ENCODE assay signal across 24 cellular contexts in genomic region chr3:168065569-168065968, GRCh38. TPM values are rescaled to one million over a fixed set of nuclear protein-coding genes. Genes with fewer than 3 reads are reported as not detected.
A peak's percentile ranks its signal among the peaks of the same experiment; 100 is the strongest.
DNase-seq lines count a peak whose midpoint lies in the region; ATAC-seq, FAIRE-seq and TF ChIP-seq lines count a peak whose summit lies in the region.
"Had no signal": no experiment of that assay in that cellular context is flagged by ENCODE, and none has a peak within 500 bp of the region (broad histone marks: within the 10 kb centered on the region; RNA-seq: fewer than 3 reads in every experiment).

No MANE protein-coding gene starts in this region.

- DNase-seq in A549 (ENCODE audit: low read depth in 1 of 2, low spot score in 1 of 2) (no peak), NCI-H69 (lab: John Stamatoyannopoulos, UW) (peak; percentile 56), left lobe of liver (ENCODE audit: low spot score) (no peak), nephron progenitor cell (no peak)
- DNase-seq: CD4-positive, alpha-beta T cell; GOT3; Karpas-422; NCI-H1105 treated with DMSO at 0.1 percent for 48 hours; NCI-H146; NCI-H2029 treated with DMSO at 0.1 percent for 48 hours; NCI-H774; NK-92 treated with Interleukin-12 subunit alpha and Interleukin-12 subunit beta, amount 100 ng/mL, for 24 hours; PC-3; SJCRH30 had no signal

- no peaks in the 10 kb centered on the region for H3K27me3 Mint-ChIP-seq in nephron progenitor cell (ENCODE audit: low read depth, poor library complexity)
- H3K27me3 Mint-ChIP-seq: CD4-positive, alpha-beta T cell had no signal

- no peak for TF ChIP-seq EP300 in A549 (IDR thresholded peaks at IDR 0.05)

- H3K4me3 Mint-ChIP-seq in nephron progenitor cell: no peak overlapping the region
- H3K4me3 Mint-ChIP-seq: CD4-positive, alpha-beta T cell had no signal

- H3K36me3 Mint-ChIP-seq in nephron progenitor cell (ENCODE audit: low read depth): peaks cover 4% of the 10 kb centered on the region

- H3K27ac Mint-ChIP-seq in nephron progenitor cell: peak overlapping the region; percentile 22
- H3K27ac Mint-ChIP-seq: CD4-positive, alpha-beta T cell had no signal

- H3K4me2 ChIP-seq in A549: peak overlapping the region; percentile 55; the same call in 2 of the 3 replicates
- H3K4me2 ChIP-seq: BLaER1 treated with 17β-estradiol and CSF1 and Interleukin-3, amounts not matched to agents 10 nM and 100 nM had no signal

- TF ChIP-seq RAD21 in A549 (conservative IDR thresholded peaks at IDR 0.05 in 1 of 2, IDR thresholded peaks at IDR 0.05 in 1 of 2): no peak

- H3K27ac ChIP-seq in A549: no peak overlapping the region
- H3K27ac ChIP-seq: BLaER1 treated with 17β-estradiol and CSF1 and Interleukin-3, amounts not matched to agents 10 nM and 100 nM; HL-60; SJCRH30 had no signal

- peaks cover 6% of the 10 kb centered on the region for H3K4me1 Mint-ChIP-seq in nephron progenitor cell

- TF ChIP-seq CTCF in A549 (IDR thresholded peaks at IDR 0.05): no peak
- no peak for TF ChIP-seq CTCF in nephron progenitor cell (IDR thresholded peaks at IDR 0.05)

- no peak for FAIRE-seq in A549 (lab: Jason Lieb, UNC)
- FAIRE-seq: A204.1, D721Med had no signal

- no peaks in the 10 kb centered on the region for H3K9me3 Mint-ChIP-seq in nephron progenitor cell
- H3K9me3 Mint-ChIP-seq: CD4-positive, alpha-beta T cell had no signal

- CTCF ChIA-PET in A549 (lab: Yijun Ruan, JAX): no interaction called here

- no peak overlapping the region for H3K4me3 ChIP-seq in A549
- H3K4me3 ChIP-seq: BLaER1 treated with 17β-estradiol and CSF1 and Interleukin-3, amounts not matched to agents 10 nM and 100 nM; HAP-1; SJCRH30 had no signal

- POLR2A ChIA-PET in A549 (lab: Yijun Ruan, JAX): no interaction called here

- TF ChIP-seq POLR2A in A549 (IDR thresholded peaks at IDR 0.05; ENCODE audit: low read length): no peak

- no peaks in the 10 kb centered on the region for H3K9me3 ChIP-seq in A549
- H3K9me3 ChIP-seq: HAP-1, SJCRH30 had no signal

- ATAC-seq in A549: no peak
- peak; percentile 80 for ATAC-seq in left lobe of liver
- no peak for ATAC-seq in HG03175 (IDR thresholded peaks at IDR 0.05; ENCODE audit: unreplicated experiment)
- no peak for ATAC-seq in HG02884 (IDR thresholded peaks at IDR 0.05; ENCODE audit: unreplicated experiment)
- no peak for ATAC-seq in GM18858 (IDR thresholded peaks at IDR 0.05; ENCODE audit: unreplicated experiment)
- no peak for ATAC-seq in HG02973 (IDR thresholded peaks at IDR 0.05; ENCODE audit: unreplicated experiment)
- ATAC-seq: PC-3, Right ventricle myocardium inferior had no signal

- H3K4me1 ChIP-seq in A549: peaks cover 29% of the 10 kb centered on the region
- H3K4me1 ChIP-seq: SJCRH30 had no signal

TF ChIP-seq in A549, 52 proteins besides CTCF, POLR2A, EP300 and RAD21:
- TF ChIP-seq HEYL (CRISPR knock-in tag; IDR thresholded peaks at IDR 0.05) (no peak), EHMT2 (IDR thresholded peaks at IDR 0.05; ENCODE audit: low read depth) (no peak), KDM1A (IDR thresholded peaks at IDR 0.05; ENCODE audit: low read depth) (no peak), HOXA7 (CRISPR knock-in tag; IDR thresholded peaks at IDR 0.05) (no peak), MYC (IDR thresholded peaks at IDR 0.05; ENCODE audit: borderline replicate concordance, low read length) (no peak), RARB (CRISPR knock-in tag; IDR thresholded peaks at IDR 0.05) (no peak), TFCP2L1 (CRISPR knock-in tag; IDR thresholded peaks at IDR 0.05) (no peak), RNF2 (IDR thresholded peaks at IDR 0.05; ENCODE audit: borderline replicate concordance, low read depth) (no peak), BCL3 (IDR thresholded peaks at IDR 0.05) (no peak), KDM5A (IDR thresholded peaks at IDR 0.05) (no peak), CHD2 (IDR thresholded peaks at IDR 0.05; ENCODE audit: low read length, partially characterized antibody) (no peak), TP53 (CRISPR knock-in tag; IDR thresholded peaks at IDR 0.05) (no peak), ESRRA (IDR thresholded peaks at IDR 0.05; ENCODE audit: borderline replicate concordance, low read length) (no peak)
- TF ChIP-seq, protein P1, sequence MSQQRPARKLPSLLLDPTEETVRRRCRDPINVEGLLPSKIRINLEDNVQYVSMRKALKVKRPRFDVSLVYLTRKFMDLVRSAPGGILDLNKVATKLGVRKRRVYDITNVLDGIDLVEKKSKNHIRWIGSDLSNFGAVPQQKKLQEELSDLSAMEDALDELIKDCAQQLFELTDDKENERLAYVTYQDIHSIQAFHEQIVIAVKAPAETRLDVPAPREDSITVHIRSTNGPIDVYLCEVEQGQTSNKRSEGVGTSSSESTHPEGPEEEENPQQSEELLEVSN (IDR thresholded peaks at IDR 0.05; ENCODE audit: borderline replicate concordance, low read depth): no peak
- TF ChIP-seq, protein P2, sequence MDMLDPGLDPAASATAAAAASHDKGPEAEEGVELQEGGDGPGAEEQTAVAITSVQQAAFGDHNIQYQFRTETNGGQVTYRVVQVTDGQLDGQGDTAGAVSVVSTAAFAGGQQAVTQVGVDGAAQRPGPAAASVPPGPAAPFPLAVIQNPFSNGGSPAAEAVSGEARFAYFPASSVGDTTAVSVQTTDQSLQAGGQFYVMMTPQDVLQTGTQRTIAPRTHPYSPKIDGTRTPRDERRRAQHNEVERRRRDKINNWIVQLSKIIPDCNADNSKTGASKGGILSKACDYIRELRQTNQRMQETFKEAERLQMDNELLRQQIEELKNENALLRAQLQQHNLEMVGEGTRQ (IDR thresholded peaks at IDR 0.05): no peak

RNA-seq across cellular contexts. Expression of gene GOLIM4, which starts 30.2 kb away (rescaled TPM):
- polyA plus RNA-seq in A549 (2011; rRNA removed) (13.8 and 22.4 TPM in 2 replicates), A549 (2017; fragmentation: RNase III; extraction: RNeasy Plus Mini Kit Qiagen cat#74134 plus additional on column Dnase treatment) (23.1 to 24.1 TPM (median 23.6 TPM) in 3 replicates)
- 11.4 and 13.9 TPM in 2 replicates for polyA plus RNA-seq in A549 (2012; cell fraction: cytosol; rRNA removed)
- polyA plus RNA-seq in A549 (2012; cell fraction: nucleus; rRNA removed): 8.3 and 10.1 TPM in 2 replicates
- 15.6 and 21.0 TPM in 2 replicates for polyA minus RNA-seq in A549 (2011; rRNA and poly(A)+ RNA removed)
- 39.2 TPM for total RNA-seq in left lobe of liver
